Comparison of ENCODE assay signal across 7 cellular contexts in genomic region chr6:116938305-116938704, GRCh38.
"Had no signal": no experiment of that assay in that cellular context is flagged by ENCODE, and none has a peak within 500 bp of the region (broad histone marks: within the 10 kb centered on the region; RNA-seq: fewer than 3 reads in every experiment).

No MANE protein-coding gene starts in this region.

- H3K27ac ChIP-seq: HL-60, KMS-11 had no signal

- DNase-seq: IMR-90, KBM-7, KG1 had no signal

- ATAC-seq: HepG2, K562 had no signal

- H3K4me3 ChIP-seq: K562 had no signal
